Comparison of ENCODE assay signal across 1 cellular context in genomic region chr16:321532-321931, GRCh38.
TF ChIP-seq lines count a peak whose summit lies in the region.

No MANE protein-coding gene starts in this region.

TF ChIP-seq in HepG2, 621 proteins besides CTCF, POLR2A, EP300 and RAD21:
- TF ChIP-seq, protein P1, sequence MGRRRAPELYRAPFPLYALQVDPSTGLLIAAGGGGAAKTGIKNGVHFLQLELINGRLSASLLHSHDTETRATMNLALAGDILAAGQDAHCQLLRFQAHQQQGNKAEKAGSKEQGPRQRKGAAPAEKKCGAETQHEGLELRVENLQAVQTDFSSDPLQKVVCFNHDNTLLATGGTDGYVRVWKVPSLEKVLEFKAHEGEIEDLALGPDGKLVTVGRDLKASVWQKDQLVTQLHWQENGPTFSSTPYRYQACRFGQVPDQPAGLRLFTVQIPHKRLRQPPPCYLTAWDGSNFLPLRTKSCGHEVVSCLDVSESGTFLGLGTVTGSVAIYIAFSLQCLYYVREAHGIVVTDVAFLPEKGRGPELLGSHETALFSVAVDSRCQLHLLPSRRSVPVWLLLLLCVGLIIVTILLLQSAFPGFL (CRISPR knock-in tag; IDR thresholded peaks at IDR 0.05): no peak
- peak; percentile 95 for TF ChIP-seq ZNF652 (CRISPR knock-in tag; IDR thresholded peaks at IDR 0.05; ENCODE audit: borderline replicate concordance, low read depth)
